10 cellular contexts compared by ENCODE assay signal in genomic region chr10:95445223-95445836, GRCh38.
DNase-seq lines count a peak whose midpoint lies in the region; ATAC-seq and TF ChIP-seq lines count a peak whose summit lies in the region.
"Had no signal": no experiment of that assay in that cellular context is flagged by ENCODE, and none has a peak within 500 bp of the region (broad histone marks: within the 10 kb centered on the region; RNA-seq: fewer than 3 reads in every experiment).

No MANE protein-coding gene starts in this region.

- in situ Hi-C loops in gastrocnemius medialis (cut with MboI; ENCODE audit: low sequenced_read_pairs in 4 of 4), result no loop called here

- no peak overlapping the region for H3K27ac Mint-ChIP-seq in activated CD4-positive, alpha-beta T cell treated with anti-CD3 and anti-CD28 coated beads for 36 hours
- H3K27ac Mint-ChIP-seq: activated naive CD8-positive, alpha-beta T cell treated with anti-CD3 and anti-CD28 coated beads, Interleukin-2, amount 50 U/mL, for 24 hours had no signal

- H3K27me3 Mint-ChIP-seq in activated CD4-positive, alpha-beta T cell treated with anti-CD3 and anti-CD28 coated beads for 36 hours, result peaks cover 6% of the 10 kb centered on the region

- no peaks in the 10 kb centered on the region for H3K36me3 Mint-ChIP-seq in activated CD4-positive, alpha-beta T cell treated with anti-CD3 and anti-CD28 coated beads for 36 hours (ENCODE audit: low read depth)

- DNase-seq in ELR (ENCODE audit: low read depth) (peak; percentile 74), astrocyte of the hippocampus (ENCODE audit: low read depth, low spot score) (peak; percentile 92), left ventricle myocardium superior (peak; percentile 82), gastrocnemius medialis (peak; percentile 79 to 91)
- no peak for DNase-seq in activated CD4-positive, alpha-beta T cell treated with anti-CD3 and anti-CD28 coated beads, Interleukin-2, amount 50 U/mL, for 48 hours
- no peak for DNase-seq in activated CD4-positive, alpha-beta T cell treated with anti-CD3 and anti-CD28 coated beads for 36 hours
- DNase-seq: stimulated activated CD4-positive, alpha-beta T cell treated with anti-CD3 and anti-CD28 coated beads, Interleukin-12 subunit alpha, Interleukin-12 subunit beta, amount 100 ng/mL, for 4 hours had no signal

- H3K9me3 Mint-ChIP-seq in activated CD4-positive, alpha-beta T cell treated with anti-CD3 and anti-CD28 coated beads for 36 hours (ENCODE audit: low read depth), result no peaks in the 10 kb centered on the region
- H3K9me3 Mint-ChIP-seq: activated naive CD8-positive, alpha-beta T cell treated with anti-CD3 and anti-CD28 coated beads, Interleukin-2, amount 50 U/mL, for 24 hours had no signal

- H3K4me3 Mint-ChIP-seq in activated CD4-positive, alpha-beta T cell treated with anti-CD3 and anti-CD28 coated beads for 36 hours, result no peak overlapping the region
- H3K4me3 Mint-ChIP-seq: activated naive CD8-positive, alpha-beta T cell treated with anti-CD3 and anti-CD28 coated beads, Interleukin-2, amount 50 U/mL, for 24 hours had no signal

- no peak for TF ChIP-seq CTCF in gastrocnemius medialis (IDR thresholded peaks at IDR 0.05 in 4 of 5, conservative IDR thresholded peaks at IDR 0.05 in 1 of 5)

- H3K27ac ChIP-seq in gastrocnemius medialis, result peak overlapping the region; percentile 83 to 90 (median 86)

- CTCF ChIA-PET in activated CD4-positive, alpha-beta T cell treated with anti-CD3 and anti-CD28 coated beads for 36 hours (lab: Charles Lee), result interaction anchor here (0.5 to 2.9 kb wide), 12 partner anchors 9 to 320 kb away, joined by 3 to 20 read pairs (median 4); no protein-coding TSS in a partner anchor

- no peak for TF ChIP-seq POLR2A in gastrocnemius medialis (IDR thresholded peaks at IDR 0.05)

- no peaks in the 10 kb centered on the region for H3K9me3 ChIP-seq in gastrocnemius medialis

- POLR2A ChIA-PET in activated CD4-positive, alpha-beta T cell treated with anti-CD3 and anti-CD28 coated beads for 36 hours (lab: Charles Lee), result no interaction called here

- no peaks in the 10 kb centered on the region for H3K27me3 ChIP-seq in gastrocnemius medialis

- intact Hi-C loops in left ventricle myocardium superior (cut with micrococcal nuclease) (no loop called here), gastrocnemius medialis (cut with DNase I; ENCODE audit: low total_unique reads) (loop anchor here (2.0 kb wide), 1 partner anchor 15 kb away; no protein-coding TSS in a partner anchor)
- intact Hi-C loops in activated CD4-positive, alpha-beta T cell treated with anti-CD3 and anti-CD28 coated beads for 36 hours (cut with DNase I, micrococcal nuclease), result loop anchor here in 1 of 2 experiments (5.0 kb wide), 1 partner anchor 157 kb away; no protein-coding TSS in a partner anchor

- H3K36me3 ChIP-seq in gastrocnemius medialis, result no peaks in the 10 kb centered on the region

- peaks cover 6% of the 10 kb centered on the region for H3K4me1 Mint-ChIP-seq in activated CD4-positive, alpha-beta T cell treated with anti-CD3 and anti-CD28 coated beads for 36 hours

- H3K4me3 ChIP-seq in gastrocnemius medialis, result peak overlapping the region in 2 of 4 donors; percentile 10 to 18

- ATAC-seq in left ventricle myocardium superior, result peak; percentile 85
- peak; percentile 91 to 94 for ATAC-seq in gastrocnemius medialis
- ATAC-seq in GM18867 (IDR thresholded peaks at IDR 0.05; ENCODE audit: unreplicated experiment), result no peak
- ATAC-seq in activated CD4-positive, alpha-beta T cell treated with anti-CD3 and anti-CD28 coated beads for 36 hours, result no peak
- ATAC-seq in GM21723 (IDR thresholded peaks at IDR 0.05; ENCODE audit: unreplicated experiment), result no peak

- peaks cover 63 to 65% of the 10 kb centered on the region in 2 donors for H3K4me1 ChIP-seq in gastrocnemius medialis

Comparison
In these comparisons a context has a peak if more than half of its experiments do, and no peak if none do; other contexts are left out.
1. DNase-seq: peak in ELR (single experiment), astrocyte of the hippocampus (single experiment), left ventricle myocardium superior (single experiment) and gastrocnemius medialis (2 of 2); none in activated CD4-positive, alpha-beta T cell treated with anti-CD3 and anti-CD28 coated beads, Interleukin-2, amount 50 U/mL, for 48 hours (0 of 2) and activated CD4-positive, alpha-beta T cell treated with anti-CD3 and anti-CD28 coated beads for 36 hours (single experiment).
2. ATAC-seq: peak in left ventricle myocardium superior (single experiment) and gastrocnemius medialis (2 of 2); none in GM18867 (single experiment), activated CD4-positive, alpha-beta T cell treated with anti-CD3 and anti-CD28 coated beads for 36 hours (single experiment) and GM21723 (single experiment).